8 cellular contexts compared by ENCODE assay signal in genomic region chr15:74322558-74323180, GRCh38. TPM values are rescaled to one million over a fixed set of nuclear protein-coding genes. Genes with fewer than 3 reads are reported as not detected.
DNase-seq lines count a peak whose midpoint lies in the region; ATAC-seq and TF ChIP-seq lines count a peak whose summit lies in the region.

No MANE protein-coding gene starts in this region.

- ATAC-seq in activated T-cell treated with anti-CD3 and anti-CD28 coated beads, Interleukin-2, amount 50 U/mL, for 72 hours (replicated peaks in 1 of 2): peak; percentile 80 to 81
- no peak for ATAC-seq in HG03521 (IDR thresholded peaks at IDR 0.05; ENCODE audit: unreplicated experiment)

- H3K4me3 ChIP-seq in HL-60 (replicated peaks; ENCODE audit: insufficient read depth, low read length) (no peak overlapping the region), fibroblast of mammary gland (ENCODE audit: control insufficient read depth, low read depth, low read length) (no peak overlapping the region), neural progenitor cell (no peak overlapping the region), thyroid gland (replicated peaks in 1 of 3) (no peak overlapping the region)

- H4K20me1 ChIP-seq in neural progenitor cell (ENCODE audit: low read depth): peaks cover 3% of the 10 kb centered on the region

- no peaks in the 10 kb centered on the region for H3K27me3 ChIP-seq in HL-60 (ENCODE audit: insufficient read depth, poor library complexity, severe bottlenecking)
- no peaks in the 10 kb centered on the region for H3K27me3 ChIP-seq in neural progenitor cell
- no peaks in the 10 kb centered on the region for H3K27me3 ChIP-seq in thyroid gland

- H3K9me3 ChIP-seq in neural progenitor cell (ENCODE audit: low read depth) (no peaks in the 10 kb centered on the region), thyroid gland (no peaks in the 10 kb centered on the region)

- H3K79me2 ChIP-seq in neural progenitor cell (ENCODE audit: low read depth): no peaks in the 10 kb centered on the region

- H3K9me3 Mint-ChIP-seq in activated T-cell treated with anti-CD3 and anti-CD28 coated beads, Interleukin-2, amount 50 U/mL, for 72 hours: no peaks in the 10 kb centered on the region
- no peaks in the 10 kb centered on the region for H3K9me3 Mint-ChIP-seq in neural progenitor cell

- H3F3A ChIP-seq in neural progenitor cell (ENCODE audit: low read depth): peaks cover 10% of the 10 kb centered on the region

- peak; percentile 81 for TF ChIP-seq CTCF in HL-60 (IDR thresholded peaks at IDR 0.05; ENCODE audit: insufficient read depth, low read length)
- peak; percentile 85 for TF ChIP-seq CTCF in fibroblast of mammary gland (conservative IDR thresholded peaks at IDR 0.05; ENCODE audit: control insufficient read depth, insufficient read depth, low read depth, low read length)
- peak; percentile 86 for TF ChIP-seq CTCF in neural progenitor cell (IDR thresholded peaks at IDR 0.05)
- TF ChIP-seq CTCF in thyroid gland (IDR thresholded peaks at IDR 0.05): peak in 5 of 6 experiments; percentile 65 to 85 (median 74)

- H3K27ac ChIP-seq in HL-60 (replicated peaks): no peak overlapping the region
- no peak overlapping the region for H3K27ac ChIP-seq in neural progenitor cell
- no peak overlapping the region for H3K27ac ChIP-seq in thyroid gland

- H3K4me1 ChIP-seq in neural progenitor cell: peaks cover 15% of the 10 kb centered on the region
- H3K4me1 ChIP-seq in thyroid gland: peaks cover 0 to 16% of the 10 kb centered on the region in 2 donors

- 58 to 60% methylated on average over 3 of the region's 6 CpGs for WGBS in thyroid gland, 2 donors

- peak; percentile 35 for DNase-seq in COLO829 (ENCODE audit: low spot score)
- peak in 1 of 2 experiments; percentile 52 for DNase-seq in HL-60 (ENCODE audit: low read depth in 1 of 2, low spot score in 1 of 2)
- peak; percentile 59 for DNase-seq in RKO (ENCODE audit: low spot score)
- peak; percentile 62 to 65 for DNase-seq in activated T-cell treated with anti-CD3 and anti-CD28 coated beads, Interleukin-2, amount 50 U/mL, for 72 hours
- DNase-seq in fibroblast of mammary gland (ENCODE audit: low read depth): peak; percentile 57
- peak; percentile 84 for DNase-seq in neural progenitor cell (ENCODE audit: low spot score)
- DNase-seq in thyroid gland: peak; percentile 61 to 64

- peaks cover 6% of the 10 kb centered on the region for H3K4me1 Mint-ChIP-seq in activated T-cell treated with anti-CD3 and anti-CD28 coated beads, Interleukin-2, amount 50 U/mL, for 72 hours (ENCODE audit: low read depth)
- peaks cover 39% of the 10 kb centered on the region for H3K4me1 Mint-ChIP-seq in neural progenitor cell

- no peaks in the 10 kb centered on the region for H3K36me3 Mint-ChIP-seq in activated T-cell treated with anti-CD3 and anti-CD28 coated beads, Interleukin-2, amount 50 U/mL, for 72 hours (ENCODE audit: insufficient read depth in 2 of 2)
- no peaks in the 10 kb centered on the region for H3K36me3 Mint-ChIP-seq in neural progenitor cell

- no peak overlapping the region for H3K27ac Mint-ChIP-seq in activated T-cell treated with anti-CD3 and anti-CD28 coated beads, Interleukin-2, amount 50 U/mL, for 72 hours
- H3K27ac Mint-ChIP-seq in neural progenitor cell: no peak overlapping the region

- intact Hi-C loops in thyroid gland (cut with DNase I): loop anchor here (10.0 kb wide), 1 partner anchor 952 kb away; no protein-coding TSS in a partner anchor

- H3K9ac ChIP-seq in neural progenitor cell: no peak overlapping the region

- TF ChIP-seq POLR2A in thyroid gland (IDR thresholded peaks at IDR 0.05): no peak

- no peaks in the 10 kb centered on the region for H3K27me3 Mint-ChIP-seq in activated T-cell treated with anti-CD3 and anti-CD28 coated beads, Interleukin-2, amount 50 U/mL, for 72 hours (ENCODE audit: low read depth)
- H3K27me3 Mint-ChIP-seq in neural progenitor cell (ENCODE audit: insufficient read depth, low read depth): peaks cover 2% of the 10 kb centered on the region

- H3K4me2 ChIP-seq in neural progenitor cell: no peak overlapping the region

- H3K36me3 ChIP-seq in neural progenitor cell (no peaks in the 10 kb centered on the region), thyroid gland (no peaks in the 10 kb centered on the region)

- no peak overlapping the region for H2AFZ ChIP-seq in neural progenitor cell (replicated peaks)

- H3K4me3 Mint-ChIP-seq in activated T-cell treated with anti-CD3 and anti-CD28 coated beads, Interleukin-2, amount 50 U/mL, for 72 hours: no peak overlapping the region
- H3K4me3 Mint-ChIP-seq in neural progenitor cell: no peak overlapping the region

RNA-seq across cellular contexts. Expression of gene CYP11A1, which starts 44.8 kb away (rescaled TPM):
- under 1 TPM; 0.21 to 0.26 TPM for total RNA-seq in activated T-cell treated with anti-CD3 and anti-CD28 coated beads, Interleukin-2, amount 50 U/mL, for 72 hours
- total RNA-seq in neural progenitor cell (ENCODE audit: low replicate concordance): 0.99 and 1.1 TPM in 2 replicates
- 1 to 10 TPM in 1 of 4 donors, under 1 TPM in 2, not detected in 1; 0.54 to 1.2 (median 0.56) TPM for total RNA-seq in thyroid gland
